30 cellular contexts compared by ENCODE assay signal in the genomic region with DNA sequence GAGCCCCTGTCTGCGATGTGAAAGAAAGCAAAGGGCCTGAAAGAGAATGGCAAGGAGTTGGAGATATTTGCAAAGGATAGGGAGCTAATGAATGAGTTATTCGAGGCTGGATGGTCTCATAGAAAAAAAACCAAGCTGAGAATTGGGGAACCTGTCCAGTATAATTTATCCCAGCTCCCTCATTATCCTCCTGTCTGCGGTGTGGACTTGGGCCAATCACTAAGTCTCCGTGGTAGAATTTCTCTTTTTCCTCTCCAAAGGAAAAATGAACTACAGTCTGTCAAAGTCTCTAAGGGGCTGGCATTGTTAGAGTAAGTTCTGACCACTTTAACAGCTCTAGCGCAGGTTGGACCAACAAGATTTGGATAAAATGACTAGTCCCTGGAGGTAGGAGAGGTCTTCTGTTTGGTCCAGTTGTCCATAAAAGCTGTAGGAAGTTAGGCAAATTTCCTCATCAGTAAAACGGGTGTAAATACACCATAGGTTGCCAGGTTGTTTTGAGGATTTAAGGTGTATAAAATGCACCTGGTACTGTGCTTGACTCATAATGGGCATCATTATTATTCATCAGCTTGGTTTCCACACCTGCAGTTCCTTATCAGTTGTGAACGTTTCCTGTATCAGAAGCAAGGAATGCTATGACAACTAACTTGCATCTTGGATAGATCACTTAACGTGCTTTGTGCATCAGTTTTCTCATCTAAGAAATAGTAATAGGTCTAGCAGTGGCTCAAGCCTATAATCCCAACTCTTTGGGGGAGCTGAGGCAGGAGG. TPM values are rescaled to one million over a fixed set of nuclear protein-coding genes. Genes with fewer than 3 reads are reported as not detected.
A peak's percentile ranks its signal among the peaks of the same experiment; 100 is the strongest.
DNase-seq lines count a peak whose midpoint lies in the region; ATAC-seq, FAIRE-seq and TF ChIP-seq lines count a peak whose summit lies in the region.
"Had no signal": no experiment of that assay in that cellular context is flagged by ENCODE, and none has a peak within 500 bp of the region (broad histone marks: within the 10 kb centered on the region; RNA-seq: fewer than 3 reads in every experiment).

No MANE protein-coding gene starts in this region.

- no peak overlapping the region for H3K18ac ChIP-seq in trophoblast cell (ENCODE audit: low read length)

- CTCF ChIA-PET in PC-3 (lab: Charles Lee), result no interaction called here

- H4K20me1 ChIP-seq in PC-3 (ENCODE audit: low read length), result no peaks in the 10 kb centered on the region

- H3F3A ChIP-seq in PC-3 (ENCODE audit: low read length, unreplicated experiment), result no peaks in the 10 kb centered on the region

- H3K4me1 ChIP-seq in PC-3 (ENCODE audit: insufficient read depth, low read length) (peaks cover 19% of the 10 kb centered on the region), trophoblast cell (ENCODE audit: control insufficient read depth in 1 of 2, insufficient read depth in 2 of 2, low read length in 2 of 2) (peaks cover 0 to 5% of the 10 kb centered on the region in 2 experiments)
- H3K4me1 ChIP-seq: gastrocnemius medialis, left ventricle myocardium inferior, Peyer's patch, thyroid gland had no signal

- TF ChIP-seq CTCF in PC-3 (conservative IDR thresholded peaks at IDR 0.05; ENCODE audit: low read depth, low read length), result no peak
- no peak for TF ChIP-seq CTCF in bronchial epithelial cell (IDR thresholded peaks at IDR 0.05; ENCODE audit: insufficient read depth, low read length, severe bottlenecking)

- H3K79me2 ChIP-seq in PC-3 (ENCODE audit: low read length) (no peaks in the 10 kb centered on the region), trophoblast cell (ENCODE audit: control insufficient read depth, insufficient read depth, low read length, poor library complexity) (no peaks in the 10 kb centered on the region)

- no peak overlapping the region for H3K4me3 ChIP-seq in PC-3 (ENCODE audit: low read length)
- no peak overlapping the region for H3K4me3 ChIP-seq in bronchial epithelial cell (ENCODE audit: low read depth, low read length)
- H3K4me3 ChIP-seq in trophoblast cell (ENCODE audit: low read depth, low read length), result no peak overlapping the region
- H3K4me3 ChIP-seq: gastrocnemius medialis, left ventricle myocardium inferior, Peyer's patch, thyroid gland had no signal

- H3K27me3 ChIP-seq in PC-3 (ENCODE audit: low read length), result no peaks in the 10 kb centered on the region
- H3K27me3 ChIP-seq in bronchial epithelial cell (ENCODE audit: control insufficient read depth, insufficient read depth, low read length), result no peaks in the 10 kb centered on the region
- H3K27me3 ChIP-seq in trophoblast cell (ENCODE audit: insufficient read depth, low read length), result no peaks in the 10 kb centered on the region
- H3K27me3 ChIP-seq: gastrocnemius medialis, Peyer's patch, thyroid gland had no signal

- no peaks in the 10 kb centered on the region for H3K9me3 Mint-ChIP-seq in activated naive CD4-positive, alpha-beta T cell treated with anti-CD3 and anti-CD28 coated beads, Interleukin-2, amount 50 U/mL, for 72 hours
- H3K9me3 Mint-ChIP-seq: activated CD4-positive, alpha-beta memory T cell treated with anti-CD3 and anti-CD28 coated beads, Interleukin-2, amount 10 ng/mL, durations not matched to agents 7 days and 5 days; activated T-helper 17 cell treated with anti-CD3 and anti-CD28 coated beads, Interleukin-2, amount 50 U/mL, for 72 hours; CD4-positive, alpha-beta memory T cell; dendritic cell treated with granulocyte-macrophage colony-stimulating factor and Interleukin-4, amounts not matched to agents 40 ng/mL and 50 ng/mL, for 4 days; immature natural killer cell had no signal

- peaks cover 4% of the 10 kb centered on the region for H3K79me1 ChIP-seq in trophoblast cell (ENCODE audit: low read length)

- H2AK5ac ChIP-seq in trophoblast cell (ENCODE audit: low read length), result no peak overlapping the region

- peak overlapping the region; percentile 54 for H4K91ac ChIP-seq in trophoblast cell (ENCODE audit: low read depth, low read length)

- peak overlapping the region; percentile 53; the same call in 1 of the 2 replicates for H3K4me2 ChIP-seq in PC-3 (ENCODE audit: low read length)
- H3K4me2 ChIP-seq in trophoblast cell (ENCODE audit: low read length), result no peak overlapping the region

- H2BK12ac ChIP-seq in trophoblast cell (ENCODE audit: low read length), result peak overlapping the region; percentile 32

- H2BK5ac ChIP-seq in trophoblast cell (ENCODE audit: low read depth, low read length, poor library complexity), result no peak overlapping the region

- H2BK120ac ChIP-seq in trophoblast cell (ENCODE audit: insufficient read depth, low read length, poor library complexity), result no peak overlapping the region

- no peak overlapping the region for H4K8ac ChIP-seq in trophoblast cell (ENCODE audit: low read depth, low read length)

- H3K4ac ChIP-seq in trophoblast cell (ENCODE audit: low read depth, low read length), result no peak overlapping the region

- BruUV-seq in PC-3 (replicated peaks; lab: Mats Ljungman, UMichigan), result no TSS peak

- H3K36me3 ChIP-seq in PC-3 (ENCODE audit: low read depth, low read length), result no peaks in the 10 kb centered on the region
- no peaks in the 10 kb centered on the region for H3K36me3 ChIP-seq in bronchial epithelial cell (ENCODE audit: control insufficient read depth, insufficient read depth, low read length)
- no peaks in the 10 kb centered on the region for H3K36me3 ChIP-seq in trophoblast cell (ENCODE audit: control insufficient read depth in 1 of 2, insufficient read depth in 2 of 2, low read length in 2 of 2)
- H3K36me3 ChIP-seq: gastrocnemius medialis, left ventricle myocardium inferior, Peyer's patch, thyroid gland had no signal

- POLR2A ChIA-PET in PC-3 (lab: Charles Lee; ENCODE audit: unreplicated experiment), result no interaction called here

- FAIRE-seq in bronchial epithelial cell (lab: Jason Lieb, UNC), result no peak
- FAIRE-seq: endometrium, H54 had no signal

- H3K9me3 ChIP-seq in PC-3 (ENCODE audit: low read length) (no peaks in the 10 kb centered on the region), trophoblast cell (ENCODE audit: insufficient read depth, low read depth, low read length) (no peaks in the 10 kb centered on the region)
- H3K9me3 ChIP-seq: gastrocnemius medialis, left ventricle myocardium inferior, Peyer's patch, thyroid gland had no signal

- H3K9me2 ChIP-seq in PC-3 (replicated peaks; ENCODE audit: low read length), result no peaks in the 10 kb centered on the region

- no peak overlapping the region for H3K14ac ChIP-seq in trophoblast cell (ENCODE audit: low read length)

- no peak overlapping the region for H3K9ac ChIP-seq in PC-3 (ENCODE audit: low read length)
- no peak overlapping the region for H3K9ac ChIP-seq in trophoblast cell (ENCODE audit: low read length)

- no peak overlapping the region for H3K23ac ChIP-seq in trophoblast cell (ENCODE audit: low read length)

- no peak overlapping the region for H4K12ac ChIP-seq in trophoblast cell (ENCODE audit: low read depth, low read length)

- H3K27ac ChIP-seq in PC-3 (ENCODE audit: low read length) (no peak overlapping the region), trophoblast cell (ENCODE audit: low read depth, low read length) (no peak overlapping the region)
- H3K27ac ChIP-seq: gastrocnemius medialis, left ventricle myocardium inferior, Peyer's patch, thyroid gland had no signal

- DNase-seq in NCI-H1105 treated with DMSO at 0.1 percent for 48 hours (lab: John Stamatoyannopoulos, UW) (peak; percentile 17), NCI-H1105 (lab: John Stamatoyannopoulos, UW) (no peak), PC-3 (peak; percentile 41), bronchial epithelial cell (ENCODE audit: low read depth) (peak; percentile 83), trophoblast cell (peak; percentile 15 to 50), amygdala (lab: John Stamatoyannopoulos, UW) (no peak), NCI-H1930 (lab: John Stamatoyannopoulos, UW) (no peak)
- DNase-seq in activated naive CD4-positive, alpha-beta T cell treated with anti-CD3 and anti-CD28 coated beads, Interleukin-2, amount 50 U/mL, for 72 hours (ENCODE audit: low spot score in 2 of 2), result no peak
- DNase-seq: activated CD4-positive, alpha-beta memory T cell treated with anti-CD3 and anti-CD28 coated beads, Interleukin-2, amount 10 ng/mL, durations not matched to agents 7 days and 5 days; activated CD4-positive, CD25-positive, alpha-beta regulatory T cell treated with anti-CD3 and anti-CD28 coated beads, Interleukin-2, amount 50 U/mL, for 72 hours; activated CD8-positive, alpha-beta memory T cell treated with anti-CD3 and anti-CD28 coated beads, Interleukin-2, amount 50 U/mL, for 48 hours; activated naive CD4-positive, alpha-beta T cell treated with anti-CD3 and anti-CD28 coated beads, Interleukin-2, amount 50 U/mL, for 16 hours; AML-193; anterior cingulate cortex; CD4-positive, alpha-beta memory T cell; central memory CD4-positive, alpha-beta T cell; gastrocnemius medialis; hippocampal formation; immature natural killer cell; left ventricle myocardium inferior; occipital lobe; Peyer's patch; stimulated activated CD8-positive, alpha-beta memory T cell treated with anti-CD3 and anti-CD28 coated beads, Interleukin-4, amount 100 ng/mL, for 48 hours; stimulated activated naive CD8-positive, alpha-beta T cell treated with anti-CD3 and anti-CD28 coated beads, Interleukin-15, amount 100 ng/mL, for 72 hours; T-helper 1 cell; thyroid gland had no signal

- WGBS in trophoblast cell (ENCODE audit: extremely low coverage, insufficient coverage, insufficient read length), result no CpG with 5 or more reads among the region's 8 CpGs

- no peak for ATAC-seq in PC-3
- ATAC-seq in activated naive CD4-positive, alpha-beta T cell treated with anti-CD3 and anti-CD28 coated beads, Interleukin-2, amount 50 U/mL, for 72 hours, result no peak
- ATAC-seq: activated T-helper 17 cell treated with anti-CD3 and anti-CD28 coated beads, Interleukin-2, amount 50 U/mL, for 72 hours; gastrocnemius medialis; stimulated activated naive CD8-positive, alpha-beta T cell treated with anti-CD3 and anti-CD28 coated beads, Interleukin-15, amount 100 ng/mL, for 72 hours had no signal

- H3K36me3 Mint-ChIP-seq in activated naive CD4-positive, alpha-beta T cell treated with anti-CD3 and anti-CD28 coated beads, Interleukin-2, amount 50 U/mL, for 72 hours, result no peaks in the 10 kb centered on the region
- H3K36me3 Mint-ChIP-seq: CD4-positive, alpha-beta memory T cell; immature natural killer cell had no signal

- intact Hi-C loops in PC-3 (cut with micrococcal nuclease), result no loop called here

- H2AFZ ChIP-seq in PC-3 (ENCODE audit: low read length), result no peak overlapping the region
- H2AFZ ChIP-seq in trophoblast cell (ENCODE audit: insufficient read depth, low read length, poor library complexity), result no peak overlapping the region

- H3K27ac Mint-ChIP-seq in activated naive CD4-positive, alpha-beta T cell treated with anti-CD3 and anti-CD28 coated beads, Interleukin-2, amount 50 U/mL, for 72 hours, result no peak overlapping the region
- H3K27ac Mint-ChIP-seq: activated CD4-positive, alpha-beta memory T cell treated with anti-CD3 and anti-CD28 coated beads, Interleukin-2, amount 10 ng/mL, durations not matched to agents 7 days and 5 days; activated T-helper 17 cell treated with anti-CD3 and anti-CD28 coated beads, Interleukin-2, amount 50 U/mL, for 72 hours; CD4-positive, alpha-beta memory T cell; dendritic cell treated with granulocyte-macrophage colony-stimulating factor and Interleukin-4, amounts not matched to agents 40 ng/mL and 50 ng/mL, for 4 days; immature natural killer cell; stimulated activated naive CD8-positive, alpha-beta T cell treated with anti-CD3 and anti-CD28 coated beads, Interleukin-15, amount 100 ng/mL, for 72 hours had no signal

RNA-seq across cellular contexts. Expression of a gene that starts 10.3 kb away (rescaled TPM):
- 4.4 and 10.1 TPM in 2 replicates for total RNA-seq in PC-3 (2014; rRNA removed)
- 2.9 TPM in 2 replicates for total RNA-seq in bronchial epithelial cell
- 41.5 and 45.5 TPM in 2 replicates for polyA plus RNA-seq in trophoblast cell (2013)
- total RNA-seq in activated naive CD4-positive, alpha-beta T cell treated with anti-CD3 and anti-CD28 coated beads, Interleukin-2, amount 50 U/mL, for 72 hours, result 1 to 10 TPM; 2.8 to 6.9 TPM
- polyA plus RNA-seq: immature natural killer cell had no signal

Comparison
In these comparisons a context has a peak if more than half of its experiments do, and no peak if none do; other contexts are left out.
1. DNase-seq: peak in NCI-H1105 treated with DMSO at 0.1 percent for 48 hours (single experiment), PC-3 (single experiment), bronchial epithelial cell (single experiment) and trophoblast cell (2 of 2); none in NCI-H1105 (single experiment), amygdala (0 of 56), NCI-H1930 (0 of 2) and activated naive CD4-positive, alpha-beta T cell treated with anti-CD3 and anti-CD28 coated beads, Interleukin-2, amount 50 U/mL, for 72 hours (0 of 2).